ENCODE assay signal across 9 cellular contexts in genomic region chr1:159015440-159015909, GRCh38. TPM values are rescaled to one million over a fixed set of nuclear protein-coding genes. Genes with fewer than 3 reads are reported as not detected.
DNase-seq lines count a peak whose midpoint lies in the region; ATAC-seq and TF ChIP-seq lines count a peak whose summit lies in the region.
"Had no signal": no experiment of that assay in that cellular context is flagged by ENCODE, and none has a peak within 500 bp of the region (broad histone marks: within the 10 kb centered on the region; RNA-seq: fewer than 3 reads in every experiment).

No MANE protein-coding gene starts in this region.

- POLR2A ChIA-PET in CD4-positive, alpha-beta memory T cell (lab: Charles Lee; ENCODE audit: partially characterized antibody): interaction anchor here (0.6 to 5.7 kb wide), 10 partner anchors 9 to 85 kb away, joined by 3 to 42 read pairs (median 4); partner anchors contain the start of gene AIM2
- POLR2A ChIA-PET in WTC11 (lab: Charles Lee): no interaction called here

- peaks cover 0 to 3% (median 0%) of the 10 kb centered on the region in 8 donors for H3K9me3 Mint-ChIP-seq in CD4-positive, alpha-beta memory T cell
- peaks cover 9% of the 10 kb centered on the region; the same call in 1 of the 2 replicates for H3K9me3 Mint-ChIP-seq in WTC11
- no peaks in the 10 kb centered on the region for H3K9me3 Mint-ChIP-seq in stimulated activated naive CD8-positive, alpha-beta T cell treated with anti-CD3 and anti-CD28 coated beads, Interleukin-15, amount 100 ng/mL, for 72 hours

- H3K4me1 Mint-ChIP-seq in CD4-positive, alpha-beta memory T cell: peaks cover 55 to 79% (median 63%) of the 10 kb centered on the region in 4 donors
- H3K4me1 Mint-ChIP-seq in WTC11: peaks cover 19% of the 10 kb centered on the region
- H3K4me1 Mint-ChIP-seq in stimulated activated naive CD8-positive, alpha-beta T cell treated with anti-CD3 and anti-CD28 coated beads, Interleukin-15, amount 100 ng/mL, for 72 hours: peaks cover 70% of the 10 kb centered on the region

- no peaks in the 10 kb centered on the region for H3K9me3 ChIP-seq in CD4-positive, alpha-beta memory T cell (ENCODE audit: control insufficient read depth in 1 of 2, low read length in 2 of 2)
- no peaks in the 10 kb centered on the region for H3K9me3 ChIP-seq in mesodermal cell (ENCODE audit: control insufficient read depth, low read length)

- peak overlapping the region; percentile 47 for H3K27ac ChIP-seq in CD4-positive, alpha-beta memory T cell (ENCODE audit: low read depth, low read length)
- peak overlapping the region; percentile 28 to 42 for H3K27ac ChIP-seq in coronary artery
- H3K27ac ChIP-seq in mesodermal cell (ENCODE audit: low read depth, low read length, severe bottlenecking): peak overlapping the region; percentile 18
- H3K27ac ChIP-seq: SK-N-MC had no signal

- H3K4me3 Mint-ChIP-seq in CD4-positive, alpha-beta memory T cell: peak overlapping the region; percentile 71 to 95 (median 84)
- H3K4me3 Mint-ChIP-seq in WTC11: no peak overlapping the region
- H3K4me3 Mint-ChIP-seq in stimulated activated naive CD8-positive, alpha-beta T cell treated with anti-CD3 and anti-CD28 coated beads, Interleukin-15, amount 100 ng/mL, for 72 hours: peak overlapping the region; percentile 78 to 98

- H3K36me3 Mint-ChIP-seq in CD4-positive, alpha-beta memory T cell: peaks cover 54 to 73% of the 10 kb centered on the region in 2 donors
- H3K36me3 Mint-ChIP-seq in WTC11: no peaks in the 10 kb centered on the region

- peak overlapping the region in 1 of 2 donors; percentile 26 for H3K4me3 ChIP-seq in CD4-positive, alpha-beta memory T cell (ENCODE audit: low read length in 2 of 2)
- H3K4me3 ChIP-seq in coronary artery (peak overlapping the region; percentile 26), mesodermal cell (ENCODE audit: extremely low read depth, insufficient read depth, low read length, poor library complexity, severe bottlenecking) (no peak overlapping the region)
- H3K4me3 ChIP-seq: SK-N-MC had no signal

- CTCF ChIA-PET in CD4-positive, alpha-beta memory T cell (lab: Charles Lee; ENCODE audit: partially characterized antibody): interaction anchor here (0.5 kb wide), 1 partner anchor 17 kb away, joined by 3 read pairs; no protein-coding TSS in a partner anchor
- CTCF ChIA-PET in WTC11 (lab: Charles Lee): interaction anchor here (1.2 kb wide), 1 partner anchor 10 kb away, joined by 3 read pairs; no protein-coding TSS in a partner anchor

- intact Hi-C loops in CD4-positive, alpha-beta memory T cell (cut with micrococcal nuclease): loop anchor here (2.0 kb wide), 2 partner anchors 13 to 61 kb away; partner anchors contain the start of gene AIM2

- no peaks in the 10 kb centered on the region for H3K27me3 Mint-ChIP-seq in CD4-positive, alpha-beta memory T cell
- peaks cover 40% of the 10 kb centered on the region for H3K27me3 Mint-ChIP-seq in WTC11 (ENCODE audit: low read depth)
- no peaks in the 10 kb centered on the region for H3K27me3 Mint-ChIP-seq in stimulated activated naive CD8-positive, alpha-beta T cell treated with anti-CD3 and anti-CD28 coated beads, Interleukin-15, amount 100 ng/mL, for 72 hours

- WGBS in mesodermal cell (ENCODE audit: insufficient coverage in 2 of 2), 2 experiments: 88 to 96% methylated on average over 2 to 4 of the region's 4 CpGs

- no peak for TF ChIP-seq CTCF in GM20000 (IDR thresholded peaks at IDR 0.05; ENCODE audit: extremely low read depth, missing control alignments)
- TF ChIP-seq CTCF in WTC11 (IDR thresholded peaks at IDR 0.05): no peak
- no peak for TF ChIP-seq CTCF in coronary artery (IDR thresholded peaks at IDR 0.05)

- peaks cover 67% of the 10 kb centered on the region for H3K4me1 ChIP-seq in CD4-positive, alpha-beta memory T cell (ENCODE audit: insufficient read depth, low read length)
- peaks cover 8% of the 10 kb centered on the region for H3K4me1 ChIP-seq in mesodermal cell (ENCODE audit: control insufficient read depth, insufficient read depth, low read length, poor library complexity, severe bottlenecking)

- no peaks in the 10 kb centered on the region for H3K27me3 ChIP-seq in CD4-positive, alpha-beta memory T cell (ENCODE audit: insufficient read depth, low read length)

- DNase-seq in CD4-positive, alpha-beta memory T cell: peak; percentile 53 to 89 (median 63)
- DNase-seq in GM20000 (ENCODE audit: low spot score) (peak; percentile 63), HK-2 (ENCODE audit: unreplicated experiment) (peak; percentile 67), WTC11 (ENCODE audit: low spot score) (no peak), coronary artery (ENCODE audit: low spot score) (no peak), NCI-H1436 treated with DMSO at 0.1 percent for 48 hours (lab: John Stamatoyannopoulos, UW) (no peak)
- peak; percentile 25 to 72 for DNase-seq in stimulated activated naive CD8-positive, alpha-beta T cell treated with anti-CD3 and anti-CD28 coated beads, Interleukin-15, amount 100 ng/mL, for 72 hours

- peaks cover 44% of the 10 kb centered on the region for H3K36me3 ChIP-seq in CD4-positive, alpha-beta memory T cell (ENCODE audit: insufficient read depth, low read length)
- H3K36me3 ChIP-seq in mesodermal cell (ENCODE audit: control insufficient read depth, insufficient read depth, low read length): peaks cover 58% of the 10 kb centered on the region

- peak; percentile 64 for ATAC-seq in WTC11
- ATAC-seq in stimulated activated naive CD8-positive, alpha-beta T cell treated with anti-CD3 and anti-CD28 coated beads, Interleukin-15, amount 100 ng/mL, for 72 hours: peak; percentile 96

- peak overlapping the region; percentile 83 to 94 (median 91) for H3K27ac Mint-ChIP-seq in CD4-positive, alpha-beta memory T cell
- H3K27ac Mint-ChIP-seq in WTC11: no peak overlapping the region
- H3K27ac Mint-ChIP-seq in stimulated activated naive CD8-positive, alpha-beta T cell treated with anti-CD3 and anti-CD28 coated beads, Interleukin-15, amount 100 ng/mL, for 72 hours: peak overlapping the region; percentile 90 to 98

TF ChIP-seq in WTC11, 78 proteins besides CTCF, POLR2A, EP300 and RAD21 (continues in another document):
- TF ChIP-seq MXD4 (CRISPR knock-in tag; IDR thresholded peaks at IDR 0.05; ENCODE audit: borderline replicate concordance) (no peak), ZNF219 (CRISPR knock-in tag; IDR thresholded peaks at IDR 0.05; ENCODE audit: borderline replicate concordance) (no peak), JAZF1 (CRISPR knock-in tag; IDR thresholded peaks at IDR 0.05) (no peak), ZBTB21 (CRISPR knock-in tag; IDR thresholded peaks at IDR 0.05; ENCODE audit: borderline replicate concordance) (no peak), ZNF263 (CRISPR knock-in tag; IDR thresholded peaks at IDR 0.05; ENCODE audit: low read depth) (no peak), ELF4 (CRISPR knock-in tag; IDR thresholded peaks at IDR 0.05; ENCODE audit: low read depth) (no peak), ZSCAN18 (CRISPR knock-in tag; IDR thresholded peaks at IDR 0.05) (no peak), FOXJ3 (CRISPR knock-in tag; IDR thresholded peaks at IDR 0.05; ENCODE audit: borderline replicate concordance) (no peak), SP1 (CRISPR knock-in tag; conservative IDR thresholded peaks at IDR 0.05) (no peak), FOXP1 (CRISPR knock-in tag; IDR thresholded peaks at IDR 0.05; ENCODE audit: borderline replicate concordance) (no peak), ATF6 (CRISPR knock-in tag; IDR thresholded peaks at IDR 0.05) (no peak), ETV6 (CRISPR knock-in tag; IDR thresholded peaks at IDR 0.05) (no peak)

RNA-seq across cellular contexts. Expression of gene IFI16, which starts 5.8 kb away (rescaled TPM):
- total RNA-seq in CD4-positive, alpha-beta memory T cell: 100 to 1,000 TPM; 160 to 162 TPM
- 100 to 1,000 TPM in 1 of 2 donors, 10 to 100 TPM in 1; 53.2 to 131 TPM for polyA plus RNA-seq in CD4-positive, alpha-beta memory T cell
- 2.0 to 3.2 TPM (median 2.9 TPM) in 3 replicates for total RNA-seq in WTC11 (2021)
- polyA plus RNA-seq in mesodermal cell (2013, experiment 1 of 2): 145 TPM
- polyA plus RNA-seq in mesodermal cell (2013, experiment 2 of 2): 138 TPM

Comparison
In these comparisons a context has a peak if more than half of its experiments do, and no peak if none do; other contexts are left out.
1. DNase-seq: peak in CD4-positive, alpha-beta memory T cell (5 of 5), GM20000 (single experiment), HK-2 (single experiment) and stimulated activated naive CD8-positive, alpha-beta T cell treated with anti-CD3 and anti-CD28 coated beads, Interleukin-15, amount 100 ng/mL, for 72 hours (2 of 2); none in WTC11 (single experiment), coronary artery (single experiment) and NCI-H1436 treated with DMSO at 0.1 percent for 48 hours (single experiment).
2. RNA of gene IFI16, which starts 5.8 kb away (total RNA-seq): 160 to 162 TPM in CD4-positive, alpha-beta memory T cell; 2.0 to 3.2 TPM in WTC11; every median in the first group is over 10 times any median in the second.
3. Peak in every context shown above with its lines, with median percentiles within 50 percentile points of each other: H3K27ac ChIP-seq.